18 cellular contexts compared by ENCODE assay signal in genomic region chr19:3771906-3772450, GRCh38. TPM values are rescaled to one million over a fixed set of nuclear protein-coding genes. Genes with fewer than 3 reads are reported as not detected.
"Had no signal": no experiment of that assay in that cellular context is flagged by ENCODE, and none has a peak within 500 bp of the region (broad histone marks: within the 10 kb centered on the region; RNA-seq: fewer than 3 reads in every experiment).

TSS of gene RAX2 (minus strand) at chr19:3772228. CDS start at chr19:3771742, 486 bp downstream.

- H3K27me3 Mint-ChIP-seq: activated CD8-positive, alpha-beta memory T cell treated with anti-CD3 and anti-CD28 coated beads, Interleukin-2, amount 10 ng/mL, durations not matched to agents 7 days and 5 days; activated T-cell treated with anti-CD3 and anti-CD28 coated beads, Interleukin-2, amount 50 U/mL, for 24 hours had no signal

- H3K4me3 Mint-ChIP-seq: activated CD8-positive, alpha-beta memory T cell treated with anti-CD3 and anti-CD28 coated beads, Interleukin-2, amount 10 ng/mL, durations not matched to agents 7 days and 5 days; activated T-cell treated with anti-CD3 and anti-CD28 coated beads, Interleukin-2, amount 50 U/mL, for 24 hours; nephron had no signal

- H2AFZ ChIP-seq: parathyroid adenoma had no signal

- H3K9me3 Mint-ChIP-seq: activated T-cell treated with anti-CD3 and anti-CD28 coated beads, Interleukin-2, amount 50 U/mL, for 24 hours; nephron had no signal

- H3K4me1 ChIP-seq: heart left ventricle, left ventricle myocardium inferior, parathyroid adenoma, thyroid gland, vagina had no signal

- H3K27ac ChIP-seq: cardiac muscle cell, coronary artery, heart left ventricle, left ventricle myocardium inferior, parathyroid adenoma, skin epidermis, thyroid gland, vagina had no signal

- H3K27ac Mint-ChIP-seq: activated CD8-positive, alpha-beta memory T cell treated with anti-CD3 and anti-CD28 coated beads, Interleukin-2, amount 10 ng/mL, durations not matched to agents 7 days and 5 days; activated T-cell treated with anti-CD3 and anti-CD28 coated beads, Interleukin-2, amount 50 U/mL, for 24 hours had no signal

- H3K36me3 ChIP-seq: cardiac muscle cell had no signal

- H3K27me3 ChIP-seq: cardiac muscle cell, heart left ventricle, thyroid gland, vagina had no signal

- DNase-seq: activated CD8-positive, alpha-beta memory T cell treated with anti-CD3 and anti-CD28 coated beads, Interleukin-2, amount 10 ng/mL, durations not matched to agents 7 days and 5 days; activated gamma-delta T cell; activated T-cell treated with anti-CD3 and anti-CD28 coated beads, Interleukin-2, amount 50 U/mL, for 24 hours; effector CD4-positive, alpha-beta T cell; heart left ventricle; left ventricle myocardium inferior; mesendoderm; stimulated activated CD4-positive, alpha-beta T cell treated with anti-CD3 and anti-CD28 coated beads, Interleukin-4, amount 100 ng/mL, for 4 hours; thyroid gland had no signal

- H3K4me3 ChIP-seq: cardiac muscle cell, coronary artery, heart left ventricle, left ventricle myocardium inferior, skin epidermis, thyroid gland, vagina had no signal

- H3K79me2 ChIP-seq: parathyroid adenoma had no signal

- ATAC-seq: activated CD8-positive, alpha-beta memory T cell treated with anti-CD3 and anti-CD28 coated beads, Interleukin-2, amount 10 ng/mL, durations not matched to agents 7 days and 5 days; heart left ventricle had no signal

RNA-seq across cellular contexts. Expression of gene RAX2, which starts in this region (rescaled TPM):
- total RNA-seq: activated CD8-positive, alpha-beta memory T cell treated with anti-CD3 and anti-CD28 coated beads, Interleukin-2, amount 10 ng/mL, durations not matched to agents 7 days and 5 days; cardiac muscle cell; fibroblast of lung; heart left ventricle; left ventricle myocardium inferior; T-helper 1 cell treated with Interleukin-12 subunit alpha and Interleukin-12 subunit beta and Interleukin-4 antibody, amounts not matched to agents 30 ng/mL and 1 ng/mL, for 36 hours; thyroid gland; vagina had no signal
- polyA plus RNA-seq: cardiac muscle cell, fibroblast of lung, heart left ventricle, keratinocyte had no signal
